In genomic region chr19:9995999-9996398, GRCh38 we compare ENCODE assay signal across 1 cellular context.
TF ChIP-seq lines count a peak whose summit lies in the region.

No MANE protein-coding gene starts in this region.

TF ChIP-seq in IMR-90, 13 proteins besides CTCF, POLR2A, EP300 and RAD21:
- TF ChIP-seq USF2 (IDR thresholded peaks at IDR 0.05; ENCODE audit: low read depth, low read length) = no peak
- TF ChIP-seq NFE2L2 (IDR thresholded peaks at IDR 0.05; ENCODE audit: low read depth, low read length) = no peak
- peak; percentile 4; the same call in 1 of the 2 replicates for TF ChIP-seq FOS (IDR thresholded peaks at IDR 0.05; ENCODE audit: low read depth, low read length)
